ENCODE assay signal across 12 cellular contexts in genomic region chr6:20182926-20183521, GRCh38. TPM values are rescaled to one million over a fixed set of nuclear protein-coding genes. Genes with fewer than 3 reads are reported as not detected.
DNase-seq lines count a peak whose midpoint lies in the region; ATAC-seq, FAIRE-seq and TF ChIP-seq lines count a peak whose summit lies in the region.
"Had no signal": no experiment of that assay in that cellular context is flagged by ENCODE, and none has a peak within 500 bp of the region (broad histone marks: within the 10 kb centered on the region; RNA-seq: fewer than 3 reads in every experiment).

No MANE protein-coding gene starts in this region.

- no peak overlapping the region for H2BK15ac ChIP-seq in mesenchymal stem cell (ENCODE audit: low read depth, poor library complexity, severe bottlenecking)

- H3K4me2 ChIP-seq in PC-9 (peak overlapping the region; percentile 16; the same call in 1 of the 2 replicates), mesenchymal stem cell (ENCODE audit: low read length, poor library complexity, severe bottlenecking) (no peak overlapping the region)

- no peak overlapping the region for H3K9ac ChIP-seq in mesenchymal stem cell (ENCODE audit: low read length)

- WGBS in mesenchymal stem cell = 100% methylated on average over 2 of the region's 2 CpGs

- no peak for FAIRE-seq in urothelium cell line (lab: Jason Lieb, UNC)

- H3K27me3 ChIP-seq in PC-9 (ENCODE audit: insufficient read depth, low read depth) (no peaks in the 10 kb centered on the region), mesenchymal stem cell (ENCODE audit: control insufficient read depth in 1 of 2, insufficient read depth in 1 of 2, low read length in 2 of 2) (no peaks in the 10 kb centered on the region)

- peaks cover 5% of the 10 kb centered on the region for H3K27me3 Mint-ChIP-seq in nephron progenitor cell (ENCODE audit: low read depth, poor library complexity)
- H3K27me3 Mint-ChIP-seq: stimulated activated naive CD8-positive, alpha-beta T cell treated with anti-CD3 and anti-CD28 coated beads, Interleukin-15, Interleukin-2, amounts not matched to agents 100 ng/mL and 50 ng/mL, for 24 hours had no signal

- no peaks in the 10 kb centered on the region for H4K20me1 ChIP-seq in PC-9 (ENCODE audit: insufficient read depth)

- CTCF ChIA-PET in PC-9 (lab: Charles Lee) = no interaction called here

- peak; percentile 59 to 70 for ATAC-seq in left cardiac atrium
- ATAC-seq: natural killer cell had no signal

- H3F3A ChIP-seq in PC-9 (ENCODE audit: insufficient read depth, low read depth) = peaks cover 6% of the 10 kb centered on the region; the same call in 1 of the 2 replicates

- peaks cover 15% of the 10 kb centered on the region for H3K9me3 Mint-ChIP-seq in nephron progenitor cell
- H3K9me3 Mint-ChIP-seq: natural killer cell; stimulated activated naive CD8-positive, alpha-beta T cell treated with anti-CD3 and anti-CD28 coated beads, Interleukin-15, Interleukin-2, amounts not matched to agents 100 ng/mL and 50 ng/mL, for 24 hours had no signal

- H3K79me1 ChIP-seq in mesenchymal stem cell (replicated peaks; ENCODE audit: low read length, poor library complexity, severe bottlenecking) = peaks cover 7% of the 10 kb centered on the region

- no peak overlapping the region for H3K14ac ChIP-seq in mesenchymal stem cell (ENCODE audit: low read length in 2 of 2)

- intact Hi-C loops in PC-9 (cut with micrococcal nuclease; ENCODE audit: unreplicated experiment) (loop anchor here (2.0 kb wide), 1 partner anchor 28 kb away; no protein-coding TSS in a partner anchor), left cardiac atrium (cut with DNase I) (no loop called here)

- no peak overlapping the region for H2AK5ac ChIP-seq in mesenchymal stem cell (ENCODE audit: low read length, severe bottlenecking)

- H3K4me1 ChIP-seq in PC-9 (replicated peaks; ENCODE audit: insufficient read depth) = 0 out of 2 replicates have a peak, but pooled peaks cover 11% of the 10 kb centered on the region
- peaks cover 1% of the 10 kb centered on the region for H3K4me1 ChIP-seq in mesenchymal stem cell (ENCODE audit: control insufficient read depth, insufficient read depth, low read depth, low read length)

- H2BK120ac ChIP-seq in mesenchymal stem cell (ENCODE audit: low read depth, low read length) = no peak overlapping the region

- H3K4me1 Mint-ChIP-seq in nephron progenitor cell = no peaks in the 10 kb centered on the region

- no TSS peak for BruUV-seq in PC-9 (replicated peaks; lab: Mats Ljungman, UMichigan)

- H2AFZ ChIP-seq in PC-9 (no peak overlapping the region), mesenchymal stem cell (ENCODE audit: low read depth, low read length) (no peak overlapping the region)

- no peak overlapping the region for H4K8ac ChIP-seq in mesenchymal stem cell (ENCODE audit: low read length)

- H3K4me3 Mint-ChIP-seq in nephron progenitor cell = no peak overlapping the region
- H3K4me3 Mint-ChIP-seq: natural killer cell; stimulated activated naive CD8-positive, alpha-beta T cell treated with anti-CD3 and anti-CD28 coated beads, Interleukin-15, Interleukin-2, amounts not matched to agents 100 ng/mL and 50 ng/mL, for 24 hours had no signal

- DNase-seq in LoVo (ENCODE audit: low spot score) (peak; percentile 17), PC-9 (peak; percentile 81 to 89), left cardiac atrium (peak; percentile 57), skeletal muscle cell (ENCODE audit: low read depth) (peak; percentile 3), mesenchymal stem cell (no peak), nephron progenitor cell (no peak), urothelium cell line (ENCODE audit: low spot score) (no peak)
- no peak for DNase-seq in NK-92 treated with Interleukin-12 subunit alpha and Interleukin-12 subunit beta, amount 100 ng/mL, for 24 hours (lab: John Stamatoyannopoulos, UW)
- DNase-seq: activated T-cell treated with anti-CD3 and anti-CD28 coated beads, Interleukin-2, amount 50 U/mL, for 1 hour; natural killer cell had no signal

- H2BK5ac ChIP-seq in mesenchymal stem cell (ENCODE audit: low read depth, low read length, poor library complexity, severe bottlenecking) = no peak overlapping the region

- H3K27ac ChIP-seq in PC-9 (no peak overlapping the region), mesenchymal stem cell (ENCODE audit: low read length, poor library complexity, severe bottlenecking) (no peak overlapping the region)
- H3K27ac ChIP-seq: coronary artery had no signal

- H3K9me2 ChIP-seq in PC-9 (ENCODE audit: insufficient read depth) = no peaks in the 10 kb centered on the region

- POLR2A ChIA-PET in PC-9 (lab: Charles Lee; ENCODE audit: unreplicated experiment) = no interaction called here

- no peak overlapping the region for H4K91ac ChIP-seq in mesenchymal stem cell (ENCODE audit: low read length)

- H3K4me3 ChIP-seq in PC-9 = no peak overlapping the region
- no peak overlapping the region for H3K4me3 ChIP-seq in skeletal muscle cell (ENCODE audit: low read depth, low read length)
- H3K4me3 ChIP-seq in mesenchymal stem cell (ENCODE audit: insufficient read depth in 1 of 2, low read depth in 1 of 2, low read length in 2 of 2) = no peak overlapping the region
- H3K4me3 ChIP-seq: coronary artery had no signal

- H3K79me2 ChIP-seq in PC-9 (ENCODE audit: low read depth) = no peaks in the 10 kb centered on the region

- H3K9me3 ChIP-seq in PC-9 (ENCODE audit: insufficient read depth, low read depth) = no peaks in the 10 kb centered on the region
- no peaks in the 10 kb centered on the region for H3K9me3 ChIP-seq in mesenchymal stem cell (ENCODE audit: control insufficient read depth, low read length)

- no peaks in the 10 kb centered on the region for H3K36me3 ChIP-seq in PC-9 (ENCODE audit: low read depth)
- H3K36me3 ChIP-seq in mesenchymal stem cell (ENCODE audit: control insufficient read depth in 1 of 2, insufficient read depth in 2 of 2, low read depth in 1 of 2, low read length in 2 of 2) = no peaks in the 10 kb centered on the region

- peaks cover 9% of the 10 kb centered on the region for H3K36me3 Mint-ChIP-seq in nephron progenitor cell (ENCODE audit: low read depth)
- H3K36me3 Mint-ChIP-seq: natural killer cell had no signal

- H3K27ac Mint-ChIP-seq in nephron progenitor cell = no peak overlapping the region
- H3K27ac Mint-ChIP-seq: natural killer cell; stimulated activated naive CD8-positive, alpha-beta T cell treated with anti-CD3 and anti-CD28 coated beads, Interleukin-15, Interleukin-2, amounts not matched to agents 100 ng/mL and 50 ng/mL, for 24 hours had no signal

- no peak overlapping the region for H3K23ac ChIP-seq in mesenchymal stem cell (ENCODE audit: low read length in 2 of 2)

- TF ChIP-seq CTCF in PC-9 (conservative IDR thresholded peaks at IDR 0.05) = no peak
- TF ChIP-seq CTCF in nephron progenitor cell (IDR thresholded peaks at IDR 0.05) = no peak

- H3K18ac ChIP-seq in mesenchymal stem cell (ENCODE audit: low read depth in 1 of 2, low read length in 2 of 2) = no peak overlapping the region

- H2BK12ac ChIP-seq in mesenchymal stem cell (ENCODE audit: low read length in 2 of 2) = no peak overlapping the region

- no peak overlapping the region for H3K4ac ChIP-seq in mesenchymal stem cell (ENCODE audit: low read depth in 1 of 2, low read length in 2 of 2)

RNA-seq across cellular contexts. Expression of gene MBOAT1, which starts 29.2 kb away (rescaled TPM):
- total RNA-seq in PC-9 (2021) (19.7 and 22.0 TPM in 2 replicates), left cardiac atrium (1 to 10 TPM; 5.1 to 6.1 TPM)
- polyA plus RNA-seq in mesenchymal stem cell (2013, experiment 1 of 2) = 2.7 TPM
- 2.9 TPM for polyA plus RNA-seq in mesenchymal stem cell (2013, experiment 2 of 2)

Comparison
In these comparisons a context has a peak if more than half of its experiments do, and no peak if none do; other contexts are left out.
1. DNase-seq: peak in LoVo (single experiment), PC-9 (2 of 2), left cardiac atrium (single experiment) and skeletal muscle cell (single experiment); none in NK-92 treated with Interleukin-12 subunit alpha and Interleukin-12 subunit beta, amount 100 ng/mL, for 24 hours (single experiment), mesenchymal stem cell (single experiment), nephron progenitor cell (single experiment) and urothelium cell line (single experiment).